In genomic region chr7:138981332-138982203, GRCh38 we compare ENCODE assay signal across 8 cellular contexts. TPM values are rescaled to one million over a fixed set of nuclear protein-coding genes. Genes with fewer than 3 reads are reported as not detected.
DNase-seq lines count a peak whose midpoint lies in the region; ATAC-seq and TF ChIP-seq lines count a peak whose summit lies in the region.

TSS of gene KIAA1549 (minus strand) at chr7:138981389. CDS start at chr7:138981269, 120 bp downstream.

- peak within 1 kb of the TSS in 3 of 5 donors; percentile 18 to 84 (median 71) for H3K27ac ChIP-seq in adrenal gland

- DNase-seq in DMS79 treated with DMSO at 0.1 percent for 48 hours (lab: John Stamatoyannopoulos, UW) = peak; percentile 34
- peak; percentile 77 for DNase-seq in HuH-7 (ENCODE audit: low spot score)
- peak; percentile 74 for DNase-seq in SK-MEL-5 (ENCODE audit: low read depth, low spot score)
- peak; percentile 59 to 80 (median 74) for DNase-seq in adrenal gland
- DNase-seq in left ventricle myocardium superior = peak; percentile 82
- peak; percentile 15 for DNase-seq in pulmonary artery endothelial cell (ENCODE audit: low read depth, low spot score)
- no peak for DNase-seq in GOT3 (lab: John Stamatoyannopoulos, UW)

- peak in 1 of 2 donors; percentile 6 for TF ChIP-seq POLR2A in adrenal gland (IDR thresholded peaks at IDR 0.05)

- in situ Hi-C loops in SK-MEL-5 (cut with HindIII; ENCODE audit: low pct_unique_long_range_greater_than_20kb, low sequenced_read_pairs) = no loop called here

- peaks cover 9 to 21% of the 10 kb centered on the region in 2 donors for H3K4me1 ChIP-seq in adrenal gland (replicated peaks in 1 of 2)

- ATAC-seq in GM21515 (IDR thresholded peaks at IDR 0.05; ENCODE audit: unreplicated experiment) (peak; percentile 88), left ventricle myocardium superior (peak; percentile 96)

- H3K9me3 ChIP-seq in adrenal gland (replicated peaks in 1 of 3) = no peaks in the 10 kb centered on the region

- TF ChIP-seq CTCF in adrenal gland (IDR thresholded peaks at IDR 0.05) = peak in 2 of 6 experiments; percentile 46 to 73

- H3K36me3 ChIP-seq in adrenal gland (replicated peaks in 1 of 2) = no peaks in the 10 kb centered on the region

- 0 to 4% (median 1%) methylated on average over 1 to 105 of the region's 105 CpGs for WGBS in adrenal gland, 4 donors

- peak within 1 kb of the TSS; percentile 18 to 79 (median 50) for H3K4me3 ChIP-seq in adrenal gland

- no peaks in the 10 kb centered on the region for H3K27me3 ChIP-seq in adrenal gland

- intact Hi-C loops in adrenal gland (cut with DNase I) (loop anchor here (5.0 kb wide), 2 partner anchors 84 to 89 kb away; no protein-coding TSS in a partner anchor), left ventricle myocardium superior (cut with micrococcal nuclease) (no loop called here)

RNA-seq across cellular contexts. Expression of gene KIAA1549, which starts in this region (rescaled TPM):
- 2.7 and 3.0 TPM in 2 replicates for total RNA-seq in SK-MEL-5 (2014; rRNA removed; shearing (Covaris generic))
- 8.8 and 15.0 TPM in 2 replicates for polyA plus RNA-seq in SK-MEL-5 (2015; cell fraction: cytosol; rRNA removed)
- polyA plus RNA-seq in SK-MEL-5 (2015; cell fraction: nucleus; rRNA removed) = 6.8 and 8.1 TPM in 2 replicates
- total RNA-seq in adrenal gland (1 to 10 TPM; 1.8 to 7.6 (median 3.7) TPM), left ventricle myocardium superior (2.5 TPM), pulmonary artery endothelial cell (1.9 and 2.9 TPM in 2 replicates)
- 1 to 10 TPM; 1.3 to 4.0 (median 1.7) TPM for polyA plus RNA-seq in adrenal gland
